8 cellular contexts compared by ENCODE assay signal in the genomic region with DNA sequence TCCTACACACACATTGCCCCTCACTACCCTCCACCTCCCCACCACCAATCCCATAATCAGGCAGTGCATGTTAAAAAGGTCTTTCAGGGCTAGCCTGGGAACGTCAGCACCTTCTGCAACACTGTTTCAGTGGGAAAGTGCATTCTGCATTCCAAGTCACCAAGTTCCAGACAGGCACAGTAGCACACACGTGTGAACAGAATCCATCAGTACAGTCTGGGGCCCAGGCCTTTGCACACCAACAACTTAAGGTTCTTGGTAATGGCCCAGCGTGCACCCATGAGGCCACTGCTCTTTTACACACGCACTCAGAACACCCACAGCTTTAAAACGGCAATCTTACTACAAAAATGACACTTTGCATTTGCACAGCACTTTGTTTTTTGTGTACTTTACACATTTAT. TPM values are rescaled to one million over a fixed set of nuclear protein-coding genes. Genes with fewer than 3 reads are reported as not detected.
A peak's percentile ranks its signal among the peaks of the same experiment; 100 is the strongest.
DNase-seq lines count a peak whose midpoint lies in the region; TF ChIP-seq lines count a peak whose summit lies in the region.

No MANE protein-coding gene starts in this region.

- peak overlapping the region; percentile 100 for H3K9ac ChIP-seq in mammary epithelial cell (ENCODE audit: insufficient read depth, low read length)

- in situ Hi-C loops in mammary epithelial cell (cut with MboI; ENCODE audit: low sequenced_read_pairs in 2 of 2), result no loop called here

- peak overlapping the region; percentile 89 for H3K4me3 ChIP-seq in A673 (ENCODE audit: low read depth, low read length, poor library complexity, severe bottlenecking)
- peak overlapping the region; percentile 63 to 85 (median 67) for H3K4me3 ChIP-seq in mammary epithelial cell (replicated peaks in 1 of 3; ENCODE audit: insufficient read depth in 1 of 3, low read depth in 2 of 3, low read length in 3 of 3)
- peak overlapping the region; percentile 72 for H3K4me3 ChIP-seq in mononuclear cell (ENCODE audit: low read length)

- no peaks in the 10 kb centered on the region for H3K27me3 ChIP-seq in A673 (replicated peaks; ENCODE audit: insufficient read depth, low read depth, low read length, poor library complexity)
- no peaks in the 10 kb centered on the region for H3K27me3 ChIP-seq in mammary epithelial cell (ENCODE audit: insufficient read depth, low read length)
- H3K27me3 ChIP-seq in mononuclear cell (ENCODE audit: insufficient read depth, low read length), result peaks cover 3% of the 10 kb centered on the region

- peak overlapping the region in 2 of 3 donors; percentile 86 to 93 for H3K27ac Mint-ChIP-seq in IgD-negative memory B cell

- no peaks in the 10 kb centered on the region for H4K20me1 ChIP-seq in mammary epithelial cell (ENCODE audit: insufficient read depth, low read length)

- peak overlapping the region; percentile 95 to 99 (median 98) for H3K4me3 Mint-ChIP-seq in IgD-negative memory B cell

- CTCF ChIA-PET in A673 (lab: Charles Lee), result no interaction called here
- CTCF ChIA-PET in mammary epithelial cell (lab: Charles Lee; ENCODE audit: low non-redundant PET), result no interaction called here

- H3K9me3 ChIP-seq in A673 (ENCODE audit: low read depth, low read length, poor library complexity, severe bottlenecking) (no peaks in the 10 kb centered on the region), mammary epithelial cell (replicated peaks; ENCODE audit: insufficient read depth, low read length) (no peaks in the 10 kb centered on the region), mononuclear cell (ENCODE audit: low read depth, low read length) (no peaks in the 10 kb centered on the region)

- H3K36me3 ChIP-seq in A673 (ENCODE audit: insufficient read depth, low read length, poor library complexity, severe bottlenecking), result peaks cover 20% of the 10 kb centered on the region
- peaks cover 25% of the 10 kb centered on the region for H3K36me3 ChIP-seq in mammary epithelial cell (ENCODE audit: insufficient read depth, low read length)

- no peak overlapping the region for H2AFZ ChIP-seq in mammary epithelial cell (ENCODE audit: low read depth, low read length)

- POLR2A ChIA-PET in A673 (lab: Charles Lee; ENCODE audit: low non-redundant PET), result interaction anchor here (0.7 kb wide), 1 partner anchor 33 kb away, joined by 8 read pairs; no protein-coding TSS in a partner anchor

- DNase-seq in A673 (ENCODE audit: low spot score) (no peak), mammary epithelial cell (peak; percentile 35), NCI-H748 (lab: John Stamatoyannopoulos, UW; ENCODE audit: unreplicated experiment) (no peak), amniotic stem cell (lab: John Stamatoyannopoulos, UW) (no peak), T-helper 9 cell (no peak)
- no peak for DNase-seq in stimulated activated CD4-positive, alpha-beta T cell treated with anti-CD3 and anti-CD28 coated beads, Interleukin-12 subunit alpha, Interleukin-12 subunit beta, amount 100 ng/mL, for 4 hours

- BruUV-seq in A673 (replicated peaks; lab: Mats Ljungman, UMichigan), result no TSS peak
- BruUV-seq in mammary epithelial cell (replicated peaks; lab: Mats Ljungman, UMichigan), result no TSS peak

- dilution Hi-C loops in mammary epithelial cell (cut with HindIII; ENCODE audit: low sequenced_read_pairs), result no loop called here

- TF ChIP-seq CTCF in A673 (conservative IDR thresholded peaks at IDR 0.05; ENCODE audit: low read depth, low read length) (no peak), mammary epithelial cell (conservative IDR thresholded peaks at IDR 0.05 in 1 of 2, IDR thresholded peaks at IDR 0.05 in 1 of 2; ENCODE audit: extremely low read depth in 1 of 2, insufficient read depth in 1 of 2, low read depth in 1 of 2, low read length in 2 of 2) (no peak)

- peaks cover 65% of the 10 kb centered on the region for H3K79me2 ChIP-seq in mammary epithelial cell (ENCODE audit: insufficient read depth, low read length)

- intact Hi-C loops in A673 (cut with micrococcal nuclease; ENCODE audit: unreplicated experiment) (loop anchor here (2.0 kb wide), 1 partner anchor 26 kb away; no protein-coding TSS in a partner anchor), mammary epithelial cell (cut with micrococcal nuclease) (no loop called here)

- H3K27me3 Mint-ChIP-seq in IgD-negative memory B cell, result no peaks in the 10 kb centered on the region

- H3K4me1 ChIP-seq in A673 (ENCODE audit: insufficient read depth, low read length, poor library complexity, severe bottlenecking) (peaks cover 63% of the 10 kb centered on the region), mammary epithelial cell (ENCODE audit: insufficient read depth, low read length) (peaks cover 60% of the 10 kb centered on the region), mononuclear cell (ENCODE audit: insufficient read depth, low read length) (peaks cover 68% of the 10 kb centered on the region)

- H3K4me1 Mint-ChIP-seq in IgD-negative memory B cell, result peaks cover 41 to 46% (median 42%) of the 10 kb centered on the region in 3 donors

- H3K36me3 Mint-ChIP-seq in IgD-negative memory B cell, result no peaks in the 10 kb centered on the region

- peak overlapping the region; percentile 93 for H3K4me2 ChIP-seq in mammary epithelial cell (ENCODE audit: insufficient read depth, low read depth, low read length)

- WGBS in mammary epithelial cell (ENCODE audit: low coverage, missing lambda C conversion rate), result 0% methylated on average over 5 of the region's 5 CpGs

- H3K27ac ChIP-seq in A673 (ENCODE audit: low read depth, low read length, poor library complexity, severe bottlenecking) (peak overlapping the region; percentile 94), mammary epithelial cell (ENCODE audit: insufficient read depth, low read depth, low read length) (peak overlapping the region; percentile 97)

- no peaks in the 10 kb centered on the region for H3K9me3 Mint-ChIP-seq in IgD-negative memory B cell

RNA-seq across cellular contexts. Expression of a gene that starts 1.2 kb away (rescaled TPM):
- 880 and 1,038 TPM in 2 replicates for total RNA-seq in A673 (2021)
- 462 TPM for polyA plus RNA-seq in IgD-negative memory B cell
- total RNA-seq in mammary epithelial cell, result 1,000 to 10,000 TPM; 5,384 to 5,597 TPM
- 10,424 TPM for polyA plus RNA-seq in mammary epithelial cell
- polyA minus RNA-seq in mammary epithelial cell, result 5,891 TPM
- total RNA-seq in mononuclear cell, result 317 TPM
